In genomic region chr1:53015508-53015860, GRCh38 we compare ENCODE assay signal across 8 cellular contexts. TPM values are rescaled to one million over a fixed set of nuclear protein-coding genes. Genes with fewer than 3 reads are reported as not detected.
DNase-seq lines count a peak whose midpoint lies in the region; ATAC-seq, FAIRE-seq and TF ChIP-seq lines count a peak whose summit lies in the region.

No MANE protein-coding gene starts in this region.

- no peaks in the 10 kb centered on the region for H3K27me3 ChIP-seq in SJSA1 (replicated peaks)

- peak overlapping the region; percentile 44 for H3K4me3 ChIP-seq in SJSA1
- peak overlapping the region; percentile 83 to 85 for H3K4me3 ChIP-seq in foreskin fibroblast (ENCODE audit: low read depth in 1 of 2, low read length in 2 of 2)
- peak overlapping the region; percentile 71 for H3K4me3 ChIP-seq in retinal pigment epithelial cell (ENCODE audit: low read length)

- ATAC-seq in GM21528 (IDR thresholded peaks at IDR 0.05; ENCODE audit: low FRiP score, unreplicated experiment), result no peak

- DNase-seq in GM12892 (ENCODE audit: insufficient read length) (no peak), SJSA1 (ENCODE audit: low read depth in 1 of 2, low spot score in 2 of 2) (peak in 1 of 2 experiments; percentile 31), foreskin fibroblast (peak in 1 of 2 donors; percentile 8), retinal pigment epithelial cell (ENCODE audit: low read depth) (no peak), NCI-H2227 (lab: John Stamatoyannopoulos, UW; ENCODE audit: unreplicated experiment) (no peak), urothelium cell line (ENCODE audit: low spot score) (no peak), SW 1271 (lab: John Stamatoyannopoulos, UW) (no peak)

- FAIRE-seq in GM12892 (lab: Jason Lieb, UNC) (peak; percentile 27), urothelium cell line (lab: Jason Lieb, UNC) (no peak)

- peaks cover 17% of the 10 kb centered on the region for H3K4me1 ChIP-seq in SJSA1 (replicated peaks)

- no peaks in the 10 kb centered on the region for H3K9me3 ChIP-seq in SJSA1 (replicated peaks)

- no peak overlapping the region for H3K27ac ChIP-seq in SJSA1

- TF ChIP-seq CTCF in foreskin fibroblast (IDR thresholded peaks at IDR 0.05; ENCODE audit: low read depth, low read length) (no peak), retinal pigment epithelial cell (conservative IDR thresholded peaks at IDR 0.05; ENCODE audit: low read depth, low read length) (no peak)

- no peak for TF ChIP-seq POLR2A in GM12892 (IDR thresholded peaks at IDR 0.05; ENCODE audit: low read depth, low read length)

- H3K36me3 ChIP-seq in SJSA1, result peaks cover 21% of the 10 kb centered on the region

RNA-seq across cellular contexts. Expression of gene PODN, which starts 46.5 kb away (rescaled TPM):
- not detected for polyA plus RNA-seq in GM12892 (2012; ENCODE audit: missing spikeins)
- 1.3 and 4.1 TPM in 2 replicates for total RNA-seq in SJSA1 (2014; rRNA removed; shearing (Covaris generic))
